Comparison of ENCODE assay signal across 9 cellular contexts in the genomic region with DNA sequence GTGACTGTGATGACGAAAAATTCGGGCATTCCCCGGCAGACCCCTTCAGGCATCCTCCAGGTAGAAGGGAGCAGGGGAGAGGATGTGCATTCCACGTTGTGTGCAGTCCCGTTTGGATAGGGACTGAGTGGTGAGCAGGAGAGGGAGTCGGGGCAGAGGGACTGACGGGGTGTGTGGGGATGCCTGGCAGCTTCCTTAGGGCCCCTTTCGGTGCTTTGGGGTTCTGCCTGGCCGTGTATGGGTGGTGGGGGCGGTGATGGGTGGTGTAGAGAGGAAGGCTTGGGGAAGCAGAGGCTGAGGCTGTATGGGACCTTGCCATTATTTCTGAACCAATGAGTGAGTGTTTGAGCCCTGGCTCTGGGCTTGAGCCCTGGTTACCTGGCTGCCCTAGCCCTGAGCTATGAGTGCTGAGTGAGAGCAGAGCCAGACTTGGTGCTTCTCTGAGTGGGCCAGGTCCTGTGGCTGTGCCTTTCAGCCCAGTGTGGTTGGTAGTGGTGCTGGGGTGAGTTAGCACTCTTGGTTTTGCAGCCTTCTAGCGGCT. TPM values are rescaled to one million over a fixed set of nuclear protein-coding genes. Genes with fewer than 3 reads are reported as not detected.
A peak's percentile ranks its signal among the peaks of the same experiment; 100 is the strongest.
DNase-seq lines count a peak whose midpoint lies in the region; ATAC-seq, FAIRE-seq and TF ChIP-seq lines count a peak whose summit lies in the region.
"Had no signal": no experiment of that assay in that cellular context is flagged by ENCODE, and none has a peak within 500 bp of the region (broad histone marks: within the 10 kb centered on the region; RNA-seq: fewer than 3 reads in every experiment).

No MANE protein-coding gene starts in this region.

- H3K4me1 Mint-ChIP-seq in HFFc6 (ENCODE audit: low read depth): peaks cover 27% of the 10 kb centered on the region
- peaks cover 19% of the 10 kb centered on the region for H3K4me1 Mint-ChIP-seq in activated T-helper 2 cell treated with anti-CD3 and anti-CD28 coated beads, Interferon-gamma antibody, Interleukin-2, Interleukin-4, amounts not matched to agents 10 μg/mL and 5 μg/mL and 100 μg/mL, durations not matched to agents 14 hours and 24 hours and 36 hours (ENCODE audit: low read depth)

- peaks cover 2% of the 10 kb centered on the region; the same call in 1 of the 2 replicates for H3K27me3 Mint-ChIP-seq in HFFc6 (ENCODE audit: insufficient read depth)
- H3K27me3 Mint-ChIP-seq in activated T-helper 2 cell treated with anti-CD3 and anti-CD28 coated beads, Interferon-gamma antibody, Interleukin-2, Interleukin-4, amounts not matched to agents 10 μg/mL and 5 μg/mL and 100 μg/mL, durations not matched to agents 14 hours and 24 hours and 36 hours (ENCODE audit: low read depth): no peaks in the 10 kb centered on the region

- H3K4me3 ChIP-seq in AG10803 (ENCODE audit: low read length) (peak overlapping the region; percentile 95), kidney (ENCODE audit: low read length in 2 of 2) (peak overlapping the region; percentile 54 to 94), stomach (peak overlapping the region; percentile 61 to 85 (median 80))

- ATAC-seq in GM18520 (IDR thresholded peaks at IDR 0.05; ENCODE audit: unreplicated experiment): no peak
- no peak for ATAC-seq in HG02571 (IDR thresholded peaks at IDR 0.05; ENCODE audit: unreplicated experiment)

- no peak for TF ChIP-seq POLR2A in stomach (IDR thresholded peaks at IDR 0.05)

- H3K36me3 Mint-ChIP-seq in HFFc6 (ENCODE audit: low read depth): peaks cover 12% of the 10 kb centered on the region; the same call in 1 of the 2 replicates
- H3K36me3 Mint-ChIP-seq in activated T-helper 2 cell treated with anti-CD3 and anti-CD28 coated beads, Interferon-gamma antibody, Interleukin-2, Interleukin-4, amounts not matched to agents 10 μg/mL and 5 μg/mL and 100 μg/mL, durations not matched to agents 14 hours and 24 hours and 36 hours (ENCODE audit: low read depth): peaks cover 24% of the 10 kb centered on the region

- WGBS in stomach, 5 donors: 9 to 20% (median 14%) methylated on average over 11 of the region's 11 CpGs

- peak overlapping the region; percentile 58 to 69 for H3K9ac ChIP-seq in kidney (ENCODE audit: low read length in 2 of 2)

- peak overlapping the region; percentile 2 to 43 for H3K27ac ChIP-seq in kidney (ENCODE audit: low read depth in 2 of 2, low read length in 2 of 2)
- H3K27ac ChIP-seq in stomach: peak overlapping the region in 4 of 5 donors; percentile 95 to 97 (median 97)

- no peak for DNase-seq in AG10803 (ENCODE audit: low read depth)
- DNase-seq in HFFc6: no peak
- DNase-seq in activated T-helper 2 cell treated with anti-CD3 and anti-CD28 coated beads, Interferon-gamma antibody, Interleukin-2, Interleukin-4, amounts not matched to agents 10 μg/mL and 5 μg/mL and 100 μg/mL, durations not matched to agents 14 hours and 24 hours and 36 hours (ENCODE audit: low spot score): peak; percentile 23
- no peak for DNase-seq in kidney
- no peak for DNase-seq in stomach
- no peak for DNase-seq in COLO829 (ENCODE audit: low spot score)

- H3K9me3 ChIP-seq in kidney (ENCODE audit: control insufficient read depth in 1 of 2, low read length in 2 of 2) (no peaks in the 10 kb centered on the region), stomach (no peaks in the 10 kb centered on the region)

- H3K36me3 ChIP-seq in kidney (ENCODE audit: control insufficient read depth in 1 of 2, insufficient read depth in 2 of 2, low read length in 2 of 2): peaks cover 16 to 22% of the 10 kb centered on the region in 2 donors
- H3K36me3 ChIP-seq in stomach: peaks cover 29 to 40% (median 34%) of the 10 kb centered on the region in 4 donors

- H3K4me1 ChIP-seq in kidney (ENCODE audit: control insufficient read depth in 1 of 2, insufficient read depth in 1 of 2, low read depth in 1 of 2, low read length in 2 of 2): peaks cover 16 to 19% of the 10 kb centered on the region in 2 donors
- peaks cover 37 to 46% (median 44%) of the 10 kb centered on the region in 4 donors for H3K4me1 ChIP-seq in stomach

- TF ChIP-seq CTCF in AG10803 (conservative IDR thresholded peaks at IDR 0.05; ENCODE audit: low read length) (no peak), HFFc6 (IDR thresholded peaks at IDR 0.05) (no peak), kidney (IDR thresholded peaks at IDR 0.05; ENCODE audit: borderline replicate concordance, extremely low read depth, insufficient read depth) (no peak), stomach (IDR thresholded peaks at IDR 0.05) (no peak)

- no peak for FAIRE-seq in kidney (lab: Jason Lieb, UNC)
- FAIRE-seq: islet of Langerhans had no signal

- H3K4me3 Mint-ChIP-seq in HFFc6: peak overlapping the region; percentile 95
- peak overlapping the region; percentile 87 for H3K4me3 Mint-ChIP-seq in activated T-helper 2 cell treated with anti-CD3 and anti-CD28 coated beads, Interferon-gamma antibody, Interleukin-2, Interleukin-4, amounts not matched to agents 10 μg/mL and 5 μg/mL and 100 μg/mL, durations not matched to agents 14 hours and 24 hours and 36 hours (ENCODE audit: low read depth)

- no peaks in the 10 kb centered on the region for H3K27me3 ChIP-seq in stomach

- intact Hi-C loops in activated T-helper 2 cell treated with anti-CD3 and anti-CD28 coated beads, Interferon-gamma antibody, Interleukin-2, Interleukin-4, amounts not matched to agents 10 μg/mL and 5 μg/mL and 100 μg/mL, durations not matched to agents 14 hours and 24 hours and 36 hours (cut with micrococcal nuclease): loop anchor here (2.0 kb wide), 1 partner anchor 123 kb away; a partner anchor contains a TSS
- intact Hi-C loops in kidney (cut with DNase I) (no loop called here), stomach (cut with DNase I; ENCODE audit: low total_unique reads) (no loop called here)

- peak overlapping the region; percentile 85 for H3K27ac Mint-ChIP-seq in HFFc6
- H3K27ac Mint-ChIP-seq in activated T-helper 2 cell treated with anti-CD3 and anti-CD28 coated beads, Interferon-gamma antibody, Interleukin-2, Interleukin-4, amounts not matched to agents 10 μg/mL and 5 μg/mL and 100 μg/mL, durations not matched to agents 14 hours and 24 hours and 36 hours: peak overlapping the region; percentile 85

- no peaks in the 10 kb centered on the region for H3K9me3 Mint-ChIP-seq in HFFc6
- no peaks in the 10 kb centered on the region for H3K9me3 Mint-ChIP-seq in activated T-helper 2 cell treated with anti-CD3 and anti-CD28 coated beads, Interferon-gamma antibody, Interleukin-2, Interleukin-4, amounts not matched to agents 10 μg/mL and 5 μg/mL and 100 μg/mL, durations not matched to agents 14 hours and 24 hours and 36 hours

- TF ChIP-seq EP300 in stomach (IDR thresholded peaks at IDR 0.05): no peak

RNA-seq across cellular contexts. Expression of a gene that starts 0.9 kb away (rescaled TPM):
- 100 to 1,000 TPM; 181 to 228 (median 212) TPM for total RNA-seq in HFFc6 (2021; fragmentation: NEBNext Ultra II Directional; extraction: Animal tissue kit (Norgen Biotek cat#: 25700))
- total RNA-seq in activated T-helper 2 cell treated with anti-CD3 and anti-CD28 coated beads, Interferon-gamma antibody, Interleukin-2, Interleukin-4, amounts not matched to agents 10 μg/mL and 5 μg/mL and 100 μg/mL, durations not matched to agents 14 hours and 24 hours and 36 hours: 176 TPM in 2 replicates
- 120 TPM for total RNA-seq in kidney
- 39.9 TPM for polyA plus RNA-seq in kidney (ENCODE audit: insufficient read depth, low read depth, low replicate concordance)
- total RNA-seq in stomach: 100 to 1,000 TPM in 4 of 5 donors, 10 to 100 TPM in 1; 40.2 to 226 (median 153) TPM
- polyA plus RNA-seq in stomach: 10 to 100 TPM; 20.9 to 63.1 (median 51.2) TPM

RNA-seq across cellular contexts. Expression of a gene that starts 8.9 kb away (rescaled TPM):
- total RNA-seq in HFFc6 (2021; fragmentation: NEBNext Ultra II Directional; extraction: Animal tissue kit (Norgen Biotek cat#: 25700)): not detected
- not detected in 2 replicates for total RNA-seq in activated T-helper 2 cell treated with anti-CD3 and anti-CD28 coated beads, Interferon-gamma antibody, Interleukin-2, Interleukin-4, amounts not matched to agents 10 μg/mL and 5 μg/mL and 100 μg/mL, durations not matched to agents 14 hours and 24 hours and 36 hours
- total RNA-seq in kidney (31.9 TPM), stomach (10 to 100 TPM in 2 of 5 donors, 1 to 10 TPM in 3; 1.8 to 28.6 (median 9.6) TPM)
- polyA plus RNA-seq in kidney (ENCODE audit: insufficient read depth, low read depth, low replicate concordance) (16.8 TPM), stomach (10 to 100 TPM in 1 of 3 donors, 1 to 10 TPM in 2; 3.2 to 14.8 (median 9.0) TPM)

RNA-seq across cellular contexts. Expression of a gene that starts 18.5 kb away (rescaled TPM):
- not detected for total RNA-seq in HFFc6 (2021; fragmentation: NEBNext Ultra II Directional; extraction: Animal tissue kit (Norgen Biotek cat#: 25700))
- total RNA-seq in activated T-helper 2 cell treated with anti-CD3 and anti-CD28 coated beads, Interferon-gamma antibody, Interleukin-2, Interleukin-4, amounts not matched to agents 10 μg/mL and 5 μg/mL and 100 μg/mL, durations not matched to agents 14 hours and 24 hours and 36 hours: not detected in 2 replicates
- not detected for total RNA-seq in kidney
- polyA plus RNA-seq in kidney (ENCODE audit: insufficient read depth, low read depth, low replicate concordance): not detected
- total RNA-seq in stomach: not detected
- polyA plus RNA-seq in stomach: under 1 TPM in 1 of 3 donors, not detected in 2; 0.53 TPM

RNA-seq across cellular contexts. Expression of a gene that starts 33.5 kb away (rescaled TPM):
- under 1 TPM in 4 of 6 experiments, not detected in 2; 0.20 to 0.48 (median 0.38) TPM for total RNA-seq in HFFc6 (2021; fragmentation: NEBNext Ultra II Directional; extraction: Animal tissue kit (Norgen Biotek cat#: 25700))
- not detected in 2 replicates for total RNA-seq in activated T-helper 2 cell treated with anti-CD3 and anti-CD28 coated beads, Interferon-gamma antibody, Interleukin-2, Interleukin-4, amounts not matched to agents 10 μg/mL and 5 μg/mL and 100 μg/mL, durations not matched to agents 14 hours and 24 hours and 36 hours
- total RNA-seq in kidney (41.2 TPM), stomach (10 to 100 TPM in 1 of 5 donors, under 1 TPM in 1, not detected in 3; 0.55 to 22.6 TPM)
- polyA plus RNA-seq in kidney (ENCODE audit: insufficient read depth, low read depth, low replicate concordance) (297 TPM), stomach (10 to 100 TPM in 1 of 3 donors, 1 to 10 TPM in 2; 4.1 to 20.9 (median 6.1) TPM)
